1 cellular context compared by ENCODE assay signal in genomic region chr1:14183312-14183711, GRCh38.
TF ChIP-seq lines count a peak whose summit lies in the region.

No MANE protein-coding gene starts in this region.

TF ChIP-seq in H1, 55 proteins besides CTCF, POLR2A, EP300 and RAD21 (continued from another document):
- TF ChIP-seq MAFK (IDR thresholded peaks at IDR 0.05; ENCODE audit: low read depth, low read length) (peak; percentile 82), TBP (IDR thresholded peaks at IDR 0.05; ENCODE audit: low read depth, low read length) (no peak), CBX8 (IDR thresholded peaks at IDR 0.05; ENCODE audit: borderline replicate concordance, low read depth, low read length) (no peak)
